Comparison of ENCODE assay signal across 8 cellular contexts in genomic region chr10:14010083-14010551, GRCh38.
DNase-seq lines count a peak whose midpoint lies in the region; TF ChIP-seq lines count a peak whose summit lies in the region.

No MANE protein-coding gene starts in this region.

- POLR2A ChIA-PET in GM10248 (lab: Yijun Ruan, JAX) = no interaction called here

- intact Hi-C loops in activated T-helper 2 cell treated with anti-CD3 and anti-CD28 coated beads, Interferon-gamma antibody, Interleukin-2, Interleukin-4, amounts not matched to agents 10 μg/mL and 5 μg/mL and 100 μg/mL, durations not matched to agents 14 hours and 24 hours and 36 hours (cut with micrococcal nuclease) = no loop called here

- peak overlapping the region; percentile 84 for H3K4me3 ChIP-seq in GM23248
- H3K4me3 ChIP-seq in kidney epithelial cell (ENCODE audit: low read depth, low read length) = peak overlapping the region; percentile 22
- H3K4me3 ChIP-seq in BE2C (ENCODE audit: low read depth, low read length) = no peak overlapping the region

- H3K4me1 Mint-ChIP-seq in activated T-helper 2 cell treated with anti-CD3 and anti-CD28 coated beads, Interferon-gamma antibody, Interleukin-2, Interleukin-4, amounts not matched to agents 10 μg/mL and 5 μg/mL and 100 μg/mL, durations not matched to agents 14 hours and 24 hours and 36 hours (ENCODE audit: low read depth) = peaks cover 29% of the 10 kb centered on the region

- H3K9me2 ChIP-seq in GM23248 (ENCODE audit: insufficient read depth) = no peaks in the 10 kb centered on the region

- DNase-seq in ACHN = peak; percentile 14
- peak; percentile 84 for DNase-seq in GM23248
- DNase-seq in activated T-helper 2 cell treated with anti-CD3 and anti-CD28 coated beads, Interferon-gamma antibody, Interleukin-2, Interleukin-4, amounts not matched to agents 10 μg/mL and 5 μg/mL and 100 μg/mL, durations not matched to agents 14 hours and 24 hours and 36 hours (ENCODE audit: low spot score) = no peak
- DNase-seq in kidney epithelial cell (ENCODE audit: low read depth) = no peak
- no peak for DNase-seq in RPMI8226
- DNase-seq in BE2C = no peak
- DNase-seq in GM10248 (ENCODE audit: extremely low spot score) = no peak
- no peak for DNase-seq in 8988T

- no peaks in the 10 kb centered on the region for H3K9me3 Mint-ChIP-seq in activated T-helper 2 cell treated with anti-CD3 and anti-CD28 coated beads, Interferon-gamma antibody, Interleukin-2, Interleukin-4, amounts not matched to agents 10 μg/mL and 5 μg/mL and 100 μg/mL, durations not matched to agents 14 hours and 24 hours and 36 hours

- H3K27ac Mint-ChIP-seq in activated T-helper 2 cell treated with anti-CD3 and anti-CD28 coated beads, Interferon-gamma antibody, Interleukin-2, Interleukin-4, amounts not matched to agents 10 μg/mL and 5 μg/mL and 100 μg/mL, durations not matched to agents 14 hours and 24 hours and 36 hours = no peak overlapping the region

- peaks cover 24% of the 10 kb centered on the region for H3K27me3 Mint-ChIP-seq in activated T-helper 2 cell treated with anti-CD3 and anti-CD28 coated beads, Interferon-gamma antibody, Interleukin-2, Interleukin-4, amounts not matched to agents 10 μg/mL and 5 μg/mL and 100 μg/mL, durations not matched to agents 14 hours and 24 hours and 36 hours (ENCODE audit: low read depth)

- H3K79me2 ChIP-seq in GM23248 (ENCODE audit: insufficient read depth) = peaks cover 24% of the 10 kb centered on the region

- H3K9me3 ChIP-seq in GM23248 (ENCODE audit: low read depth) = no peaks in the 10 kb centered on the region
- H3K9me3 ChIP-seq in BE2C = no peaks in the 10 kb centered on the region

- H3K27me3 ChIP-seq in GM23248 (replicated peaks; ENCODE audit: insufficient read depth) (no peaks in the 10 kb centered on the region), kidney epithelial cell (ENCODE audit: control insufficient read depth, insufficient read depth, low read length) (no peaks in the 10 kb centered on the region), BE2C (peaks cover 14% of the 10 kb centered on the region)

- no peak for TF ChIP-seq CTCF in kidney epithelial cell (IDR thresholded peaks at IDR 0.05; ENCODE audit: insufficient read depth, low read length, poor library complexity, severe bottlenecking)
- no peak for TF ChIP-seq CTCF in BE2C (IDR thresholded peaks at IDR 0.05; ENCODE audit: low read depth, low read length)
- no peak for TF ChIP-seq CTCF in GM10248 (IDR thresholded peaks at IDR 0.05; ENCODE audit: control extremely low read depth, extremely low read depth, low read depth, missing control alignments)

- peak overlapping the region; percentile 77 for H2AFZ ChIP-seq in GM23248

- no peaks in the 10 kb centered on the region for H3K36me3 ChIP-seq in GM23248 (ENCODE audit: low read depth)
- no peaks in the 10 kb centered on the region for H3K36me3 ChIP-seq in kidney epithelial cell (ENCODE audit: control insufficient read depth, insufficient read depth, low read length)
- no peaks in the 10 kb centered on the region for H3K36me3 ChIP-seq in BE2C

- H4K20me1 ChIP-seq in GM23248 (ENCODE audit: insufficient read depth) = no peaks in the 10 kb centered on the region

- peak overlapping the region; percentile 74 for H3K4me3 Mint-ChIP-seq in activated T-helper 2 cell treated with anti-CD3 and anti-CD28 coated beads, Interferon-gamma antibody, Interleukin-2, Interleukin-4, amounts not matched to agents 10 μg/mL and 5 μg/mL and 100 μg/mL, durations not matched to agents 14 hours and 24 hours and 36 hours (ENCODE audit: low read depth)

- H3K4me2 ChIP-seq in GM23248 (ENCODE audit: unreplicated experiment) = peak overlapping the region; percentile 93

- H3K4me1 ChIP-seq in GM23248 (ENCODE audit: insufficient read depth) (peaks cover 18% of the 10 kb centered on the region), BE2C (no peaks in the 10 kb centered on the region)

- no peaks in the 10 kb centered on the region for H3K36me3 Mint-ChIP-seq in activated T-helper 2 cell treated with anti-CD3 and anti-CD28 coated beads, Interferon-gamma antibody, Interleukin-2, Interleukin-4, amounts not matched to agents 10 μg/mL and 5 μg/mL and 100 μg/mL, durations not matched to agents 14 hours and 24 hours and 36 hours (ENCODE audit: low read depth)

- peak overlapping the region; percentile 88 for H3K9ac ChIP-seq in GM23248

- peak overlapping the region; percentile 96 for H3K27ac ChIP-seq in GM23248

- 9 to 13% methylated on average over 6 of the region's 6 CpGs for WGBS in GM23248 (ENCODE audit: low coverage in 1 of 2, low lambda C conversion rate in 2 of 2, missing lambda C conversion rate in 2 of 2), 2 experiments

- CTCF ChIA-PET in GM10248 (lab: Yijun Ruan, JAX) = interaction anchor here (1.1 to 1.2 kb wide), 2 partner anchors 8 to 11 kb away, joined by 3 to 4 read pairs; no protein-coding TSS in a partner anchor

- in situ Hi-C loops in ACHN (cut with HindIII; ENCODE audit: low pct_ligation_motif_present, low pct_unique_long_range_greater_than_20kb, low sequenced_read_pairs) (no loop called here), GM23248 (cut with MboI) (no loop called here)

- H3F3A ChIP-seq in GM23248 (ENCODE audit: insufficient read depth) = peaks cover 26% of the 10 kb centered on the region

Comparison
In these comparisons a context has a peak if more than half of its experiments do, and no peak if none do; other contexts are left out.
1. DNase-seq: peak in ACHN (single experiment) and GM23248 (single experiment); none in activated T-helper 2 cell treated with anti-CD3 and anti-CD28 coated beads, Interferon-gamma antibody, Interleukin-2, Interleukin-4, amounts not matched to agents 10 μg/mL and 5 μg/mL and 100 μg/mL, durations not matched to agents 14 hours and 24 hours and 36 hours (single experiment), kidney epithelial cell (single experiment), RPMI8226 (single experiment), BE2C (single experiment), GM10248 (single experiment) and 8988T (single experiment).